21 cellular contexts compared by ENCODE assay signal in the genomic region with DNA sequence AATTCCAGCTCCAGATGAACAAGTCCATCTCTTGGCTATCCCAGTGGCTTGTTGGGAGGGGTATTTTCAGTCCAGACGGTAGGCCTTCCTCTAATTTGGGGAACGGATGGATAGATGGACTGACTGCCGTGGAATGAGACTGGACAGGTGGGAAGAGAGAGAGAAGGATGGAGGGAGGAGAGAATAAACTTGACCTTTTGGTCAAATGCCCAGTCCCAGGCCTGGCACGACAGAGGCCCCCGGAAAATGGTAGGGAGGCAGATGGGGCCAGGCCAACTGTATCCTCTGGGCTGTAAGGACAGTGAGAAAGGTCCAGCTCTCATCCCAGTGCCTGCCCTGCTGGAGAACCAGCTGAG. TPM values are rescaled to one million over a fixed set of nuclear protein-coding genes. Genes with fewer than 3 reads are reported as not detected.
"Had no signal": no experiment of that assay in that cellular context is flagged by ENCODE, and none has a peak within 500 bp of the region (broad histone marks: within the 10 kb centered on the region; RNA-seq: fewer than 3 reads in every experiment).

No MANE protein-coding gene starts in this region.

- DNase-seq: activated naive CD4-positive, alpha-beta T cell; activated T-cell treated with anti-CD3 and anti-CD28 coated beads, Interleukin-2, amount 50 U/mL, for 4 hours; adrenal gland; central memory CD4-positive, alpha-beta T cell; dorsolateral prefrontal cortex; effector memory CD8-positive, alpha-beta T cell; left ventricle myocardium inferior; midbrain; nucleus accumbens; small intestine; stimulated activated CD4-positive, alpha-beta T cell treated with anti-CD3 and anti-CD28 coated beads, Interleukin-15, amount 100 ng/mL, for 24 hours; T-helper 9 cell had no signal

- FAIRE-seq: endothelial cell of umbilical vein, frontal cortex, small intestine had no signal

- H3K79me2 ChIP-seq: parathyroid adenoma had no signal

- H3K9me3 ChIP-seq: adrenal gland, ascending aorta, esophagus muscularis mucosa, left ventricle myocardium inferior, vagina had no signal

- H3K4me1 ChIP-seq: parathyroid adenoma had no signal

- H3K4me3 ChIP-seq: adrenal gland, ascending aorta, vagina had no signal

- H3K27ac ChIP-seq: adrenal gland, ascending aorta, dorsolateral prefrontal cortex, esophagus muscularis mucosa, left ventricle myocardium inferior, parathyroid adenoma, vagina had no signal

- H3K9ac ChIP-seq: parathyroid adenoma had no signal

- ATAC-seq: effector memory CD8-positive, alpha-beta T cell; stimulated activated memory B cell treated with anti-CD40 and anti-IgM and Interleukin-4, amounts not matched to agents 10 μg/mL and 1 μg/mL and 100 μg/mL, for 72 hours had no signal

- H3K36me3 ChIP-seq: adrenal gland, ascending aorta, esophagus muscularis mucosa, left ventricle myocardium inferior, vagina had no signal

RNA-seq across cellular contexts. Expression of a gene that starts 1.1 kb away (rescaled TPM):
- total RNA-seq: activated T-helper 2 cell treated with anti-CD3 and anti-CD28 coated beads, Interferon-gamma antibody, Interleukin-2, Interleukin-4, amounts not matched to agents 10 μg/mL and 5 μg/mL and 100 μg/mL, durations not matched to agents 14 hours and 24 hours and 36 hours; ascending aorta; endothelial cell of umbilical vein; left ventricle myocardium inferior; T-helper 1 cell treated with Interleukin-12 subunit alpha and Interleukin-12 subunit beta and Interleukin-4 antibody, amounts not matched to agents 30 ng/mL and 1 ng/mL, for 36 hours; vagina had no signal
- polyA plus RNA-seq: endothelial cell of umbilical vein had no signal

RNA-seq across cellular contexts. Expression of a gene that starts 43.1 kb away (rescaled TPM):
- total RNA-seq: activated T-cell treated with anti-CD3 and anti-CD28 coated beads, Interleukin-2, amount 50 U/mL, for 4 hours; activated T-helper 2 cell treated with anti-CD3 and anti-CD28 coated beads, Interferon-gamma antibody, Interleukin-2, Interleukin-4, amounts not matched to agents 10 μg/mL and 5 μg/mL and 100 μg/mL, durations not matched to agents 14 hours and 24 hours and 36 hours; T-helper 1 cell treated with Interleukin-12 subunit alpha and Interleukin-12 subunit beta and Interleukin-4 antibody, amounts not matched to agents 30 ng/mL and 1 ng/mL, for 36 hours had no signal

RNA-seq across cellular contexts. Expression of a gene that starts 43.2 kb away (rescaled TPM):
- total RNA-seq: endothelial cell of umbilical vein had no signal
